Comparison of ENCODE assay signal across 20 cellular contexts in the genomic region with DNA sequence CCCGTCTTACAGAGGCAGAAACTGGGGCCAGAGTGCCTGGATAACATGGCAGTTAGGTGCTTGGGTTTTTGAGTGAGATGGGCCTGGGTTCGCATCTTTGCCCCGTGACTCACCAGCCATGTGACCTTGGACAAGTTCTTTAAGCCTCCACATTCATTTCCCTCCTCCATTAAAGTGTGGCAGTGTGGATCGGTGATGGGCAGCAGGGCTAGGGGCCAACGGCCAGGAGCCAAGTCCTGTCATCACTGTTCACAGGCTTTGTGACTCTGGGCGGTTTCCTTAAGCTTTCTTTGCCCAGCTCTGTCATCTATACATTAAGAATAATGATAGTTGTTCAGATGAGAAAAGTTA.
DNase-seq lines count a peak whose midpoint lies in the region; ATAC-seq and TF ChIP-seq lines count a peak whose summit lies in the region.
"Had no signal": no experiment of that assay in that cellular context is flagged by ENCODE, and none has a peak within 500 bp of the region (broad histone marks: within the 10 kb centered on the region; RNA-seq: fewer than 3 reads in every experiment).

No MANE protein-coding gene starts in this region.

- no peaks in the 10 kb centered on the region for H3K4me1 ChIP-seq in RWPE2 (ENCODE audit: insufficient read depth, poor library complexity, severe bottlenecking)
- H3K4me1 ChIP-seq: gastroesophageal sphincter had no signal

- no peaks in the 10 kb centered on the region for H3K9me3 Mint-ChIP-seq in HFFc6
- H3K9me3 Mint-ChIP-seq: immature natural killer cell had no signal

- peak; percentile 19; the same call in 2 of the 3 replicates for ATAC-seq in RWPE2 (ENCODE audit: low read depth)
- ATAC-seq: activated CD8-positive, alpha-beta T cell treated with anti-CD3 and anti-CD28 coated beads, Interleukin-2, amount 10 ng/mL, durations not matched to agents 7 days and 5 days; gastroesophageal sphincter had no signal

- H3K27ac Mint-ChIP-seq in HFFc6: no peak overlapping the region
- H3K27ac Mint-ChIP-seq: activated CD8-positive, alpha-beta T cell treated with anti-CD3 and anti-CD28 coated beads, Interleukin-2, amount 10 ng/mL, durations not matched to agents 7 days and 5 days; immature natural killer cell; progenitor cell of endocrine pancreas had no signal

- no peak overlapping the region for H3K27ac ChIP-seq in RWPE2 (ENCODE audit: poor library complexity, severe bottlenecking)
- H3K27ac ChIP-seq: gastroesophageal sphincter, HL-60, SK-N-MC, VCaP had no signal

- no peak for TF ChIP-seq CTCF in HFFc6 (IDR thresholded peaks at IDR 0.05)
- no peak for TF ChIP-seq CTCF in RWPE2 (IDR thresholded peaks at IDR 0.05; ENCODE audit: poor library complexity, severe bottlenecking)
- no peak for TF ChIP-seq CTCF in fibroblast of villous mesenchyme (IDR thresholded peaks at IDR 0.05; ENCODE audit: insufficient read depth, low read depth, low read length)

- no peaks in the 10 kb centered on the region for H3K9me3 ChIP-seq in RWPE2 (ENCODE audit: severe bottlenecking)
- H3K9me3 ChIP-seq: gastroesophageal sphincter had no signal

- H3K36me3 Mint-ChIP-seq in HFFc6 (ENCODE audit: low read depth): no peaks in the 10 kb centered on the region
- H3K36me3 Mint-ChIP-seq: brain, CD14-positive monocyte, immature natural killer cell had no signal

- DNase-seq in HFFc6 (peak; percentile 29), RWPE2 (ENCODE audit: low spot score) (peak; percentile 65), fibroblast of villous mesenchyme (ENCODE audit: low read depth) (peak; percentile 16), posterior vena cava (ENCODE audit: low spot score) (peak; percentile 49), NCI-H2081 (lab: John Stamatoyannopoulos, UW) (no peak), amygdala (lab: John Stamatoyannopoulos, UW) (no peak), NOMO-1 (lab: John Stamatoyannopoulos, UW; ENCODE audit: unreplicated experiment in 2 of 2) (no peak), NCI-H2029 treated with DMSO at 0.1 percent for 48 hours (lab: John Stamatoyannopoulos, UW) (no peak)
- DNase-seq: activated CD8-positive, alpha-beta T cell treated with anti-CD3 and anti-CD28 coated beads, Interleukin-2, amount 10 ng/mL, durations not matched to agents 7 days and 5 days; DMS79 treated with DMSO at 0.1 percent for 48 hours; effector memory CD4-positive, alpha-beta T cell; immature natural killer cell; NCI-H2171 had no signal

- no peak overlapping the region for H3K4me3 ChIP-seq in RWPE2 (ENCODE audit: severe bottlenecking)
- no peak overlapping the region for H3K4me3 ChIP-seq in fibroblast of villous mesenchyme (ENCODE audit: low read depth, low read length)
- H3K4me3 ChIP-seq: gastroesophageal sphincter, SK-N-MC had no signal

- H3K27me3 Mint-ChIP-seq in HFFc6 (ENCODE audit: insufficient read depth): peaks cover 27% of the 10 kb centered on the region

- H3K36me3 ChIP-seq in RWPE2 (ENCODE audit: low read depth): no peaks in the 10 kb centered on the region
- H3K36me3 ChIP-seq: gastroesophageal sphincter had no signal

- intact Hi-C loops in posterior vena cava (cut with DNase I): no loop called here

- H3K27me3 ChIP-seq in RWPE2 (ENCODE audit: insufficient read depth, poor library complexity, severe bottlenecking): no peaks in the 10 kb centered on the region
- H3K27me3 ChIP-seq: gastroesophageal sphincter had no signal

- no peak overlapping the region for H3K4me3 Mint-ChIP-seq in HFFc6
- H3K4me3 Mint-ChIP-seq: activated CD8-positive, alpha-beta T cell treated with anti-CD3 and anti-CD28 coated beads, Interleukin-2, amount 10 ng/mL, durations not matched to agents 7 days and 5 days; brain; CD14-positive monocyte; immature natural killer cell had no signal

- peaks cover 10% of the 10 kb centered on the region for H3K4me1 Mint-ChIP-seq in HFFc6 (ENCODE audit: low read depth)
- H3K4me1 Mint-ChIP-seq: CD14-positive monocyte, immature natural killer cell had no signal

Comparison
In these comparisons a context has a peak if more than half of its experiments do, and no peak if none do; other contexts are left out.
1. DNase-seq: peak in HFFc6 (single experiment), RWPE2 (single experiment), fibroblast of villous mesenchyme (single experiment) and posterior vena cava (single experiment); none in NCI-H2081 (0 of 2), amygdala (0 of 56), NOMO-1 (0 of 2) and NCI-H2029 treated with DMSO at 0.1 percent for 48 hours (single experiment).